ENCODE assay signal across 8 cellular contexts in genomic region chr17:76071497-76072148, GRCh38. TPM values are rescaled to one million over a fixed set of nuclear protein-coding genes. Genes with fewer than 3 reads are reported as not detected.
A peak's percentile ranks its signal among the peaks of the same experiment; 100 is the strongest.
DNase-seq lines count a peak whose midpoint lies in the region; ATAC-seq and TF ChIP-seq lines count a peak whose summit lies in the region.

No MANE protein-coding gene starts in this region.

- peaks cover 0 to 36% (median 2%) of the 10 kb centered on the region in 3 donors for H3K36me3 Mint-ChIP-seq in CD8-positive, alpha-beta memory T cell

- TF ChIP-seq CTCF in mammary epithelial cell (conservative IDR thresholded peaks at IDR 0.05 in 1 of 2, IDR thresholded peaks at IDR 0.05 in 1 of 2; ENCODE audit: extremely low read depth in 1 of 2, insufficient read depth in 1 of 2, low read depth in 1 of 2, low read length in 2 of 2), result no peak

- H3K27me3 ChIP-seq in CD8-positive, alpha-beta memory T cell (ENCODE audit: insufficient read depth, low read length, poor library complexity, severe bottlenecking), result peaks cover 23% of the 10 kb centered on the region
- H3K27me3 ChIP-seq in mammary epithelial cell (ENCODE audit: insufficient read depth, low read length), result peaks cover 30% of the 10 kb centered on the region
- peaks cover 28% of the 10 kb centered on the region for H3K27me3 ChIP-seq in muscle layer of duodenum (ENCODE audit: low read depth, low read length)

- intact Hi-C loops in mammary epithelial cell (cut with micrococcal nuclease), result loop anchor here (1.0 to 2.0 kb wide), 2 partner anchors 57 to 167 kb away; partner anchors contain the start of gene MRPL38

- POLR2A ChIA-PET in CD8-positive, alpha-beta memory T cell (lab: Charles Lee), result interaction anchor here (0.5 to 0.7 kb wide), 2 partner anchors 57 to 1793 kb away, joined by 3 read pairs; no protein-coding TSS in a partner anchor

- peak overlapping the region; percentile 85 to 98 (median 96) for H3K27ac Mint-ChIP-seq in CD8-positive, alpha-beta memory T cell

- peak overlapping the region; percentile 99 for H2AFZ ChIP-seq in mammary epithelial cell (ENCODE audit: low read depth, low read length)

- dilution Hi-C loops in mammary epithelial cell (cut with HindIII; ENCODE audit: low sequenced_read_pairs), result no loop called here

- peak overlapping the region; percentile 93 to 98 (median 96) for H3K4me3 Mint-ChIP-seq in CD8-positive, alpha-beta memory T cell

- in situ Hi-C loops in mammary epithelial cell (cut with MboI; ENCODE audit: low sequenced_read_pairs in 2 of 2), result no loop called here

- ATAC-seq in HG02571 (IDR thresholded peaks at IDR 0.05; ENCODE audit: unreplicated experiment), result no peak
- no peak for ATAC-seq in GM21526 (IDR thresholded peaks at IDR 0.05; ENCODE audit: low FRiP score, unreplicated experiment)
- no peak for ATAC-seq in HG03097 (IDR thresholded peaks at IDR 0.05; ENCODE audit: low FRiP score, unreplicated experiment)

- peak overlapping the region; percentile 92 for H3K4me2 ChIP-seq in mammary epithelial cell (ENCODE audit: insufficient read depth, low read depth, low read length)

- peak overlapping the region; percentile 99 for H3K9ac ChIP-seq in mammary epithelial cell (ENCODE audit: insufficient read depth, low read length)

- peaks cover 19 to 26% of the 10 kb centered on the region in 2 donors for H3K27me3 Mint-ChIP-seq in CD8-positive, alpha-beta memory T cell

- H3K9me3 Mint-ChIP-seq in CD8-positive, alpha-beta memory T cell, result no peaks in the 10 kb centered on the region

- no peak for DNase-seq in CD8-positive, alpha-beta memory T cell
- DNase-seq in mammary epithelial cell (no peak), SHP77 treated with DMSO at 0.1 percent for 48 hours (lab: John Stamatoyannopoulos, UW) (no peak)

- H3K4me1 Mint-ChIP-seq in CD8-positive, alpha-beta memory T cell, result peaks cover 35 to 60% (median 44%) of the 10 kb centered on the region in 3 donors

- peak overlapping the region; percentile 79 for H3K4me3 ChIP-seq in CD8-positive, alpha-beta memory T cell (ENCODE audit: low read length)
- H3K4me3 ChIP-seq in mammary epithelial cell (replicated peaks in 1 of 3; ENCODE audit: insufficient read depth in 1 of 3, low read depth in 2 of 3, low read length in 3 of 3) (peak overlapping the region; percentile 62 to 97 (median 86)), muscle layer of duodenum (ENCODE audit: low read depth in 1 of 2, low read length in 2 of 2) (peak overlapping the region; percentile 80 to 96)

- H3K9me3 ChIP-seq in CD8-positive, alpha-beta memory T cell (ENCODE audit: low read length), result no peaks in the 10 kb centered on the region
- H3K9me3 ChIP-seq in KOPT-K1 (ENCODE audit: insufficient read depth, low read length, poor library complexity, severe bottlenecking), result no peaks in the 10 kb centered on the region
- H3K9me3 ChIP-seq in mammary epithelial cell (replicated peaks; ENCODE audit: insufficient read depth, low read length), result no peaks in the 10 kb centered on the region
- no peaks in the 10 kb centered on the region for H3K9me3 ChIP-seq in muscle layer of duodenum (ENCODE audit: control insufficient read depth in 1 of 2, low read length in 2 of 2)

- H3K27ac ChIP-seq in CD8-positive, alpha-beta memory T cell (ENCODE audit: low read depth, low read length), result peak overlapping the region; percentile 68
- H3K27ac ChIP-seq in KOPT-K1 (ENCODE audit: low read depth, low read length, poor library complexity, severe bottlenecking) (peak overlapping the region; percentile 84), mammary epithelial cell (ENCODE audit: insufficient read depth, low read depth, low read length) (peak overlapping the region; percentile 87), muscle layer of duodenum (ENCODE audit: low read length) (peak overlapping the region; percentile 80)

- 2% methylated on average over 14 of the region's 17 CpGs for WGBS in mammary epithelial cell (ENCODE audit: low coverage, missing lambda C conversion rate)

- H3K36me3 ChIP-seq in CD8-positive, alpha-beta memory T cell (ENCODE audit: insufficient read depth, low read length), result peaks cover 10% of the 10 kb centered on the region
- H3K36me3 ChIP-seq in KOPT-K1 (ENCODE audit: insufficient read depth, low read length) (peaks cover 41% of the 10 kb centered on the region), mammary epithelial cell (ENCODE audit: insufficient read depth, low read length) (peaks cover 17% of the 10 kb centered on the region), muscle layer of duodenum (ENCODE audit: control insufficient read depth in 1 of 2, insufficient read depth in 2 of 2, low read length in 2 of 2) (peaks cover 12 to 17% of the 10 kb centered on the region in 2 donors)

- no peaks in the 10 kb centered on the region for H4K20me1 ChIP-seq in mammary epithelial cell (ENCODE audit: insufficient read depth, low read length)

- H3K4me1 ChIP-seq in CD8-positive, alpha-beta memory T cell (ENCODE audit: insufficient read depth, low read length), result peaks cover 43% of the 10 kb centered on the region
- peaks cover 31% of the 10 kb centered on the region for H3K4me1 ChIP-seq in mammary epithelial cell (ENCODE audit: insufficient read depth, low read length)
- peaks cover 5 to 50% of the 10 kb centered on the region in 2 donors for H3K4me1 ChIP-seq in muscle layer of duodenum (ENCODE audit: control insufficient read depth in 1 of 2, insufficient read depth in 2 of 2, low read length in 2 of 2)

- peaks cover 59% of the 10 kb centered on the region for H3K79me2 ChIP-seq in mammary epithelial cell (ENCODE audit: insufficient read depth, low read length)

- BruUV-seq in mammary epithelial cell (replicated peaks; lab: Mats Ljungman, UMichigan), result TSS peak; percentile 65

- CTCF ChIA-PET in CD8-positive, alpha-beta memory T cell (lab: Charles Lee), result interaction anchor here (1.3 to 2.2 kb wide), 3 partner anchors 9 to 208 kb away, joined by 3 to 4 read pairs (median 3); no protein-coding TSS in a partner anchor
- CTCF ChIA-PET in mammary epithelial cell (lab: Charles Lee; ENCODE audit: low non-redundant PET), result no interaction called here

RNA-seq across cellular contexts. Expression of gene SRP68, which starts 0.7 kb away (rescaled TPM):
- total RNA-seq in CD8-positive, alpha-beta memory T cell, result 100 to 1,000 TPM; 120 to 123 TPM
- polyA plus RNA-seq in CD8-positive, alpha-beta memory T cell, result 80.4 TPM
- 100 to 1,000 TPM in 1 of 2 donors, 10 to 100 TPM in 1; 24.5 to 102 TPM for total RNA-seq in mammary epithelial cell
- polyA plus RNA-seq in mammary epithelial cell, result 63.7 TPM
- polyA minus RNA-seq in mammary epithelial cell, result 88.5 TPM

RNA-seq across cellular contexts. Expression of gene GALR2, which starts 3.0 kb away (rescaled TPM):
- total RNA-seq in CD8-positive, alpha-beta memory T cell, result 1 to 10 TPM; 2.7 to 3.1 TPM
- not detected for polyA plus RNA-seq in CD8-positive, alpha-beta memory T cell
- not detected for total RNA-seq in mammary epithelial cell
- polyA plus RNA-seq in mammary epithelial cell, result 0.15 TPM
- not detected for polyA minus RNA-seq in mammary epithelial cell

RNA-seq across cellular contexts. Expression of gene ZACN, which starts 7.4 kb away (rescaled TPM):
- 1 to 10 TPM; 2.8 to 3.0 TPM for total RNA-seq in CD8-positive, alpha-beta memory T cell
- polyA plus RNA-seq in CD8-positive, alpha-beta memory T cell, result 4.1 TPM
- total RNA-seq in mammary epithelial cell, result not detected
- not detected for polyA plus RNA-seq in mammary epithelial cell
- not detected for polyA minus RNA-seq in mammary epithelial cell

RNA-seq across cellular contexts. Expression of gene EXOC7, which starts 32.0 kb away (rescaled TPM):
- total RNA-seq in CD8-positive, alpha-beta memory T cell, result 100 to 1,000 TPM; 105 to 109 TPM
- polyA plus RNA-seq in CD8-positive, alpha-beta memory T cell, result 69.3 TPM
- 100 to 1,000 TPM; 102 to 111 TPM for total RNA-seq in mammary epithelial cell
- polyA plus RNA-seq in mammary epithelial cell, result 55.8 TPM
- 98.8 TPM for polyA minus RNA-seq in mammary epithelial cell

RNA-seq across cellular contexts. Expression of gene EVPL, which starts 44.5 kb away (rescaled TPM):
- total RNA-seq in CD8-positive, alpha-beta memory T cell, result under 1 TPM; 0.07 to 0.11 TPM
- polyA plus RNA-seq in CD8-positive, alpha-beta memory T cell, result not detected
- total RNA-seq in mammary epithelial cell, result 1 to 10 TPM; 1.0 to 6.2 TPM
- 0.46 TPM for polyA plus RNA-seq in mammary epithelial cell
- polyA minus RNA-seq in mammary epithelial cell, result 0.57 TPM
